In genomic region chr5:154860123-154860522, GRCh38 we compare ENCODE assay signal across 2 cellular contexts.
TF ChIP-seq lines count a peak whose summit lies in the region.

No MANE protein-coding gene starts in this region.

TF ChIP-seq in A549, 52 proteins besides CTCF, POLR2A, EP300 and RAD21:
- TF ChIP-seq CEBPB (IDR thresholded peaks at IDR 0.05) (peak in 1 of 2 experiments; percentile 45; a peak in 2 of 4 replicates), HDAC2 (IDR thresholded peaks at IDR 0.05) (no peak)

TF ChIP-seq in IMR-90, 13 proteins besides CTCF, POLR2A, EP300 and RAD21:
- TF ChIP-seq CEBPB (IDR thresholded peaks at IDR 0.05; ENCODE audit: low read depth, low read length): peak; percentile 95
- peak; percentile 40; the same call in 1 of the 2 replicates for TF ChIP-seq MXI1 (IDR thresholded peaks at IDR 0.05; ENCODE audit: borderline replicate concordance, low read depth, low read length)
- no peak for TF ChIP-seq RCOR1 (IDR thresholded peaks at IDR 0.05; ENCODE audit: insufficient replicate concordance, low read length)
